In genomic region chr18:75207298-75208054, GRCh38 we compare ENCODE assay signal across 8 cellular contexts. TPM values are rescaled to one million over a fixed set of nuclear protein-coding genes. Genes with fewer than 3 reads are reported as not detected.
DNase-seq lines count a peak whose midpoint lies in the region; ATAC-seq and TF ChIP-seq lines count a peak whose summit lies in the region.

No MANE protein-coding gene starts in this region.

- no peak for ATAC-seq in HG03342 (IDR thresholded peaks at IDR 0.05; ENCODE audit: unreplicated experiment)

- no peak for TF ChIP-seq CTCF in HFF-Myc (IDR thresholded peaks at IDR 0.05; ENCODE audit: low read depth, low read length, missing control alignments)
- TF ChIP-seq CTCF in WERI-Rb-1 (IDR thresholded peaks at IDR 0.05; ENCODE audit: low read depth, low read length) = no peak
- no peak for TF ChIP-seq CTCF in fibroblast of pulmonary artery (IDR thresholded peaks at IDR 0.05; ENCODE audit: low read length, missing control alignments)

- no peaks in the 10 kb centered on the region for H3K27me3 ChIP-seq in WERI-Rb-1 (ENCODE audit: insufficient read depth, low read depth, severe bottlenecking)

- DNase-seq in Daoy (ENCODE audit: low read depth) = peak; percentile 18
- no peak for DNase-seq in HFF-Myc (ENCODE audit: extremely low read depth, low read depth)
- DNase-seq in WERI-Rb-1 = no peak
- no peak for DNase-seq in fibroblast of pulmonary artery (ENCODE audit: low read depth)
- DNase-seq in renal cortical epithelial cell (ENCODE audit: low read depth) = peak; percentile 61
- DNase-seq in NOMO-1 treated with DMSO at 0.1 percent for 48 hours (lab: John Stamatoyannopoulos, UW; ENCODE audit: unreplicated experiment) = no peak
- DNase-seq in occipital lobe (lab: John Stamatoyannopoulos, UW) = no peak

- peak overlapping the region; percentile 96 for H3K4me3 ChIP-seq in HFF-Myc (replicated peaks; ENCODE audit: low read depth, low read length)
- H3K4me3 ChIP-seq in WERI-Rb-1 (ENCODE audit: low read depth, low read length) = peak overlapping the region; percentile 52
- H3K4me3 ChIP-seq in fibroblast of pulmonary artery (replicated peaks; ENCODE audit: low read depth, low read length) = peak overlapping the region; percentile 86

- peak overlapping the region; percentile 97 for H3K27ac ChIP-seq in WERI-Rb-1

- H3K9me3 ChIP-seq in WERI-Rb-1 (ENCODE audit: severe bottlenecking) = no peaks in the 10 kb centered on the region

- H3K36me3 ChIP-seq in WERI-Rb-1 = no peaks in the 10 kb centered on the region

RNA-seq across cellular contexts. Expression of gene PTGR3, which starts 1.5 kb away (rescaled TPM):
- 3.6 and 7.6 TPM in 2 replicates for total RNA-seq in Daoy (2014; rRNA removed; shearing (Covaris generic))
- total RNA-seq in renal cortical epithelial cell = 4.3 and 14.9 TPM in 2 replicates
- 11.7 TPM for total RNA-seq in occipital lobe

RNA-seq across cellular contexts. Expression of gene TSHZ1, which starts 3.1 kb away (rescaled TPM):
- total RNA-seq in Daoy (2014; rRNA removed; shearing (Covaris generic)) = 6.4 and 10.4 TPM in 2 replicates
- total RNA-seq in renal cortical epithelial cell (0.69 and 8.5 TPM in 2 replicates), occipital lobe (4.1 TPM)

Comparison
In these comparisons a context has a peak if more than half of its experiments do, and no peak if none do; other contexts are left out.
1. DNase-seq: peak in Daoy (single experiment) and renal cortical epithelial cell (single experiment); none in HFF-Myc (single experiment), WERI-Rb-1 (single experiment), fibroblast of pulmonary artery (single experiment), NOMO-1 treated with DMSO at 0.1 percent for 48 hours (single experiment) and occipital lobe (single experiment).
2. Peak in every context shown above with its lines, with median percentiles within 50 percentile points of each other: H3K4me3 ChIP-seq.